Comparison of ENCODE assay signal across 9 cellular contexts in the genomic region with DNA sequence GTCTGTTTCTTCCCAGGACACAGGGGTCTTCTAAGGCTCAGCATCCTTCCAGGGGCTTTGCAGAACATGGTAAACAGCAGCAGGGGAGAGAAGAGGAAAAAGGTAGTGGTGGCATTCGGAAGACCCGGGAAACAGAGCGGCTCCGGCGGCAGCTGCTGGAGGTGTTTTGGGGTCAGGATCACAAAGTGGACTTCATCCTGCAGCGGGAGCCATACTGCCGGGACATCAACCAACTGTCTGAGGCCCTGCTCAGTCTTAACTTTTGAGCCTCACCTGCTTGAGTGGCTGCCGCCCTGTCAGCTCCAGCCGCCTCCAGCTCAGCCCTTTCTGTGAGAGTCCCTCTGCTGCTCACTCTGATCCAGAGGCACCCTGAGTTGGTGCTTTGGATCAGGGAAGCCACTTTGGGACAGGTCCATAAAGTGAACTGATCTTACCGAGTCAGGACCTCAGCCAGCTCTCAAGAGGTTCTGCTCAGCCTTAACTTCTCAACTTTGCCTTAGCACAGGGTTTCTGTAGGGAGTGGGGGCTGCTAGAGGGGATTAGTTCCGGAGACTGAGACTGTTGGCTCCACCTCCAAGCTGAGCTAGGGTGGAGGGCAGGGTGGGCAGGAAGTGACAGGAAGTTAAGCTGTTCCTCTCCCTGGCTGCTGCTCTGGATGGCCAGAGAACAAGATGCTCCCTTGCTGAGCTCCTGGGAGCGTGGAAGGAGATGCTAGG. TPM values are rescaled to one million over a fixed set of nuclear protein-coding genes. Genes with fewer than 3 reads are reported as not detected.
DNase-seq lines count a peak whose midpoint lies in the region; ATAC-seq and FAIRE-seq lines count a peak whose summit lies in the region.
"Had no signal": no experiment of that assay in that cellular context is flagged by ENCODE, and none has a peak within 500 bp of the region (broad histone marks: within the 10 kb centered on the region; RNA-seq: fewer than 3 reads in every experiment).

No MANE protein-coding gene starts in this region.

- H3K9me3 Mint-ChIP-seq in stimulated activated naive CD8-positive, alpha-beta T cell treated with anti-CD3 and anti-CD28 coated beads, Interleukin-15, Interleukin-2, amounts not matched to agents 100 ng/mL and 50 ng/mL, for 24 hours, result no peaks in the 10 kb centered on the region
- H3K9me3 Mint-ChIP-seq in activated naive CD8-positive, alpha-beta T cell (ENCODE audit: low read depth), result no peaks in the 10 kb centered on the region

- no peak overlapping the region for H3K4me2 ChIP-seq in mesenchymal stem cell (ENCODE audit: low read length, poor library complexity, severe bottlenecking)

- FAIRE-seq in frontal cortex (lab: Jason Lieb, UNC), result no peak
- FAIRE-seq: islet of Langerhans had no signal

- H2BK12ac ChIP-seq in mesenchymal stem cell (ENCODE audit: low read length in 2 of 2), result no peak overlapping the region

- H3K18ac ChIP-seq in mesenchymal stem cell (ENCODE audit: low read depth in 1 of 2, low read length in 2 of 2), result no peak overlapping the region

- no peak overlapping the region for H3K14ac ChIP-seq in mesenchymal stem cell (ENCODE audit: low read length in 2 of 2)

- H3K4me3 ChIP-seq in mesenchymal stem cell (ENCODE audit: insufficient read depth in 1 of 2, low read depth in 1 of 2, low read length in 2 of 2), result peak overlapping the region in 1 of 2 experiments; percentile 5

- peaks cover 54 to 94% of the 10 kb centered on the region in 2 experiments for H3K36me3 ChIP-seq in mesenchymal stem cell (ENCODE audit: control insufficient read depth in 1 of 2, insufficient read depth in 2 of 2, low read depth in 1 of 2, low read length in 2 of 2)

- peak overlapping the region; percentile 26 for H3K9ac ChIP-seq in mesenchymal stem cell (ENCODE audit: low read length)

- no peak overlapping the region for H3K23ac ChIP-seq in mesenchymal stem cell (ENCODE audit: low read length in 2 of 2)

- peaks cover 33% of the 10 kb centered on the region for H3K79me1 ChIP-seq in mesenchymal stem cell (replicated peaks; ENCODE audit: low read length, poor library complexity, severe bottlenecking)

- no peak overlapping the region for H3K4ac ChIP-seq in mesenchymal stem cell (ENCODE audit: low read depth in 1 of 2, low read length in 2 of 2)

- H2BK120ac ChIP-seq in mesenchymal stem cell (ENCODE audit: low read depth, low read length), result no peak overlapping the region

- H3K9me3 ChIP-seq in mesenchymal stem cell (ENCODE audit: control insufficient read depth, low read length), result no peaks in the 10 kb centered on the region

- H2AFZ ChIP-seq in mesenchymal stem cell (ENCODE audit: low read depth, low read length), result no peak overlapping the region

- H3K27me3 Mint-ChIP-seq in stimulated activated naive CD8-positive, alpha-beta T cell treated with anti-CD3 and anti-CD28 coated beads, Interleukin-15, Interleukin-2, amounts not matched to agents 100 ng/mL and 50 ng/mL, for 24 hours, result no peaks in the 10 kb centered on the region
- no peaks in the 10 kb centered on the region for H3K27me3 Mint-ChIP-seq in activated naive CD8-positive, alpha-beta T cell

- peaks cover 20% of the 10 kb centered on the region for H3K4me1 ChIP-seq in mesenchymal stem cell (ENCODE audit: control insufficient read depth, insufficient read depth, low read depth, low read length)

- H4K8ac ChIP-seq in mesenchymal stem cell (ENCODE audit: low read length), result no peak overlapping the region

- 81% methylated on average over 12 of the region's 12 CpGs for WGBS in mesenchymal stem cell

- H3K36me3 Mint-ChIP-seq in stimulated activated naive CD8-positive, alpha-beta T cell treated with anti-CD3 and anti-CD28 coated beads, Interleukin-15, Interleukin-2, amounts not matched to agents 100 ng/mL and 50 ng/mL, for 24 hours (ENCODE audit: low read depth), result peaks cover 59% of the 10 kb centered on the region
- peaks cover 8% of the 10 kb centered on the region for H3K36me3 Mint-ChIP-seq in activated naive CD8-positive, alpha-beta T cell

- peak overlapping the region; percentile 81 for H3K27ac Mint-ChIP-seq in stimulated activated naive CD8-positive, alpha-beta T cell treated with anti-CD3 and anti-CD28 coated beads, Interleukin-15, Interleukin-2, amounts not matched to agents 100 ng/mL and 50 ng/mL, for 24 hours
- H3K27ac Mint-ChIP-seq in activated naive CD8-positive, alpha-beta T cell, result peak overlapping the region; percentile 81

- no peak for DNase-seq in stimulated activated naive CD8-positive, alpha-beta T cell treated with anti-CD3 and anti-CD28 coated beads, Interleukin-15, Interleukin-2, amounts not matched to agents 100 U/mL and 50 U/mL, for 24 hours
- DNase-seq in mesenchymal stem cell, result no peak
- DNase-seq in frontal cortex (ENCODE audit: low spot score in 2 of 2), result no peak
- no peak for DNase-seq in activated gamma-delta T cell treated with Interleukin-2 at 50 U/mL for 16 hours

- no peak overlapping the region for H3K27ac ChIP-seq in mesenchymal stem cell (ENCODE audit: low read length, poor library complexity, severe bottlenecking)

- H3K27me3 ChIP-seq in mesenchymal stem cell (ENCODE audit: control insufficient read depth in 1 of 2, insufficient read depth in 1 of 2, low read length in 2 of 2), result no peaks in the 10 kb centered on the region

- peaks cover 63% of the 10 kb centered on the region for H3K4me1 Mint-ChIP-seq in stimulated activated naive CD8-positive, alpha-beta T cell treated with anti-CD3 and anti-CD28 coated beads, Interleukin-15, Interleukin-2, amounts not matched to agents 100 ng/mL and 50 ng/mL, for 24 hours (ENCODE audit: low read depth)
- H3K4me1 Mint-ChIP-seq in activated naive CD8-positive, alpha-beta T cell (ENCODE audit: low read depth), result peaks cover 57% of the 10 kb centered on the region

- H2BK5ac ChIP-seq in mesenchymal stem cell (ENCODE audit: low read depth, low read length, poor library complexity, severe bottlenecking), result no peak overlapping the region

- H3K4me3 Mint-ChIP-seq in stimulated activated naive CD8-positive, alpha-beta T cell treated with anti-CD3 and anti-CD28 coated beads, Interleukin-15, Interleukin-2, amounts not matched to agents 100 ng/mL and 50 ng/mL, for 24 hours, result peak overlapping the region; percentile 29
- peak overlapping the region; percentile 63 for H3K4me3 Mint-ChIP-seq in activated naive CD8-positive, alpha-beta T cell

- no peak for ATAC-seq in stimulated activated naive CD8-positive, alpha-beta T cell treated with anti-CD3 and anti-CD28 coated beads, Interleukin-15, Interleukin-2, amounts not matched to agents 100 U/mL and 50 U/mL, for 24 hours
- ATAC-seq in HG02623 (IDR thresholded peaks at IDR 0.05; ENCODE audit: unreplicated experiment) (no peak), GM21515 (IDR thresholded peaks at IDR 0.05; ENCODE audit: unreplicated experiment) (no peak)

- no peak overlapping the region for H2AK5ac ChIP-seq in mesenchymal stem cell (ENCODE audit: low read length, severe bottlenecking)

- H2BK15ac ChIP-seq in mesenchymal stem cell (ENCODE audit: low read depth, poor library complexity, severe bottlenecking), result no peak overlapping the region

- H4K91ac ChIP-seq in mesenchymal stem cell (ENCODE audit: low read length), result no peak overlapping the region

RNA-seq across cellular contexts. Expression of a gene that starts 5.4 kb away (rescaled TPM):
- polyA plus RNA-seq in mesenchymal stem cell (2013, experiment 1 of 2), result 29.6 TPM
- polyA plus RNA-seq in mesenchymal stem cell (2013, experiment 2 of 2), result 28.8 TPM
- total RNA-seq in frontal cortex, result 16.3 TPM

RNA-seq across cellular contexts. Expression of a gene that starts 7.4 kb away (rescaled TPM):
- 23.6 TPM for polyA plus RNA-seq in mesenchymal stem cell (2013, experiment 1 of 2)
- polyA plus RNA-seq in mesenchymal stem cell (2013, experiment 2 of 2), result 24.0 TPM
- 13.9 TPM for total RNA-seq in frontal cortex

RNA-seq across cellular contexts. Expression of a gene that starts 7.7 kb away (rescaled TPM):
- polyA plus RNA-seq in mesenchymal stem cell (2013, experiment 1 of 2), result 3.3 TPM
- 3.6 TPM for polyA plus RNA-seq in mesenchymal stem cell (2013, experiment 2 of 2)
- total RNA-seq in frontal cortex, result not detected

RNA-seq across cellular contexts. Expression of a gene that starts 38.4 kb away (rescaled TPM):
- polyA plus RNA-seq in mesenchymal stem cell (2013, experiment 1 of 2), result 13.6 TPM
- polyA plus RNA-seq in mesenchymal stem cell (2013, experiment 2 of 2), result 12.7 TPM
- 9.8 TPM for total RNA-seq in frontal cortex
